In genomic region chr1:10474613-10475507, GRCh38 we compare ENCODE assay signal across 8 cellular contexts. TPM values are rescaled to one million over a fixed set of nuclear protein-coding genes. Genes with fewer than 3 reads are reported as not detected.
DNase-seq lines count a peak whose midpoint lies in the region; ATAC-seq and TF ChIP-seq lines count a peak whose summit lies in the region.

Gene PEX14 (plus strand): TSS chr1:10474950. CDS start chr1:10474967, 17 bp downstream.

- H3K27me3 Mint-ChIP-seq in activated CD4-positive, alpha-beta T cell treated with anti-CD3 and anti-CD28 coated beads, Interleukin-2, amount 10 ng/mL, durations not matched to agents 24 days and 14 days = no peaks in the 10 kb centered on the region
- H3K27me3 Mint-ChIP-seq in dendritic cell treated with granulocyte-macrophage colony-stimulating factor and Interleukin-4, amounts not matched to agents 40 ng/mL and 50 ng/mL, for 4 days = no peaks in the 10 kb centered on the region

- peaks cover 34% of the 10 kb centered on the region for H3K4me1 Mint-ChIP-seq in activated CD4-positive, alpha-beta T cell treated with anti-CD3 and anti-CD28 coated beads, Interleukin-2, amount 10 ng/mL, durations not matched to agents 24 days and 14 days
- peaks cover 43% of the 10 kb centered on the region for H3K4me1 Mint-ChIP-seq in dendritic cell treated with granulocyte-macrophage colony-stimulating factor and Interleukin-4, amounts not matched to agents 40 ng/mL and 50 ng/mL, for 4 days (ENCODE audit: low read depth)

- H3K4me3 Mint-ChIP-seq in activated CD4-positive, alpha-beta T cell treated with anti-CD3 and anti-CD28 coated beads, Interleukin-2, amount 10 ng/mL, durations not matched to agents 24 days and 14 days = peak within 1 kb of the TSS; percentile 97
- H3K4me3 Mint-ChIP-seq in dendritic cell treated with granulocyte-macrophage colony-stimulating factor and Interleukin-4, amounts not matched to agents 40 ng/mL and 50 ng/mL, for 4 days = peak within 1 kb of the TSS; percentile 93

- H3K27ac Mint-ChIP-seq in activated CD4-positive, alpha-beta T cell treated with anti-CD3 and anti-CD28 coated beads, Interleukin-2, amount 10 ng/mL, durations not matched to agents 24 days and 14 days = peak within 1 kb of the TSS; percentile 89
- H3K27ac Mint-ChIP-seq in dendritic cell treated with granulocyte-macrophage colony-stimulating factor and Interleukin-4, amounts not matched to agents 40 ng/mL and 50 ng/mL, for 4 days = peak within 1 kb of the TSS; percentile 88

- peaks cover 9% of the 10 kb centered on the region for H3K36me3 Mint-ChIP-seq in activated CD4-positive, alpha-beta T cell treated with anti-CD3 and anti-CD28 coated beads, Interleukin-2, amount 10 ng/mL, durations not matched to agents 24 days and 14 days (ENCODE audit: low read depth)
- H3K36me3 Mint-ChIP-seq in dendritic cell treated with granulocyte-macrophage colony-stimulating factor and Interleukin-4, amounts not matched to agents 40 ng/mL and 50 ng/mL, for 4 days (ENCODE audit: low read depth) = peaks cover 18% of the 10 kb centered on the region

- no peak for TF ChIP-seq CTCF in AG09319 (IDR thresholded peaks at IDR 0.05; ENCODE audit: low read depth, low read length)

- DNase-seq in AG09319 (ENCODE audit: extremely low read depth, low read depth) (peak; percentile 22), NCI-H526 (lab: John Stamatoyannopoulos, UW) (peak; percentile 65 to 88), left lobe of liver (ENCODE audit: low spot score) (peak; percentile 92)
- DNase-seq in activated CD4-positive, alpha-beta T cell treated with anti-CD3 and anti-CD28 coated beads, Interleukin-2, amount 10 ng/mL, durations not matched to agents 24 days and 14 days = peak; percentile 96
- DNase-seq in stimulated activated CD4-positive, alpha-beta T cell treated with anti-CD3 and anti-CD28 coated beads, Interleukin-2, amount 100 ng/mL, for 24 hours = peak; percentile 88 to 89

- peak; percentile 65 for ATAC-seq in GM19025 (IDR thresholded peaks at IDR 0.05; ENCODE audit: low read depth, unreplicated experiment)
- peak; percentile 64 for ATAC-seq in HG03439 (IDR thresholded peaks at IDR 0.05; ENCODE audit: unreplicated experiment)
- ATAC-seq in left lobe of liver = peak; percentile 81

- no peaks in the 10 kb centered on the region for H3K9me3 Mint-ChIP-seq in activated CD4-positive, alpha-beta T cell treated with anti-CD3 and anti-CD28 coated beads, Interleukin-2, amount 10 ng/mL, durations not matched to agents 24 days and 14 days
- no peaks in the 10 kb centered on the region for H3K9me3 Mint-ChIP-seq in dendritic cell treated with granulocyte-macrophage colony-stimulating factor and Interleukin-4, amounts not matched to agents 40 ng/mL and 50 ng/mL, for 4 days

- intact Hi-C loops in activated CD4-positive, alpha-beta T cell treated with anti-CD3 and anti-CD28 coated beads, Interleukin-2, amount 10 ng/mL, durations not matched to agents 24 days and 14 days (cut with micrococcal nuclease) = loop anchor here (2.0 kb wide), 1 partner anchor 76 kb away; the partner anchor contains the start of gene PGD
- intact Hi-C loops in dendritic cell treated with granulocyte-macrophage colony-stimulating factor and Interleukin-4, amounts not matched to agents 40 ng/mL and 50 ng/mL, for 4 days (cut with micrococcal nuclease) = no loop called here

RNA-seq across cellular contexts. Expression of gene PEX14, which starts in this region (rescaled TPM):
- 20.7 and 21.6 TPM in 2 replicates for total RNA-seq in activated CD4-positive, alpha-beta T cell treated with anti-CD3 and anti-CD28 coated beads, Interleukin-2, amount 10 ng/mL, durations not matched to agents 24 days and 14 days
- 24.0 TPM for total RNA-seq in left lobe of liver

Comparison
In these comparisons a context has a peak if more than half of its experiments do, and no peak if none do; other contexts are left out.
1. Peak in every context shown above with its lines: DNase-seq and ATAC-seq.
2. DNase-seq: peak in every context shown above with its lines; median percentile 96 in activated CD4-positive, alpha-beta T cell treated with anti-CD3 and anti-CD28 coated beads, Interleukin-2, amount 10 ng/mL, durations not matched to agents 24 days and 14 days; 92 in left lobe of liver; 88 in stimulated activated CD4-positive, alpha-beta T cell treated with anti-CD3 and anti-CD28 coated beads, Interleukin-2, amount 100 ng/mL, for 24 hours; 76 in NCI-H526; 22 in AG09319.